In the genomic region with DNA sequence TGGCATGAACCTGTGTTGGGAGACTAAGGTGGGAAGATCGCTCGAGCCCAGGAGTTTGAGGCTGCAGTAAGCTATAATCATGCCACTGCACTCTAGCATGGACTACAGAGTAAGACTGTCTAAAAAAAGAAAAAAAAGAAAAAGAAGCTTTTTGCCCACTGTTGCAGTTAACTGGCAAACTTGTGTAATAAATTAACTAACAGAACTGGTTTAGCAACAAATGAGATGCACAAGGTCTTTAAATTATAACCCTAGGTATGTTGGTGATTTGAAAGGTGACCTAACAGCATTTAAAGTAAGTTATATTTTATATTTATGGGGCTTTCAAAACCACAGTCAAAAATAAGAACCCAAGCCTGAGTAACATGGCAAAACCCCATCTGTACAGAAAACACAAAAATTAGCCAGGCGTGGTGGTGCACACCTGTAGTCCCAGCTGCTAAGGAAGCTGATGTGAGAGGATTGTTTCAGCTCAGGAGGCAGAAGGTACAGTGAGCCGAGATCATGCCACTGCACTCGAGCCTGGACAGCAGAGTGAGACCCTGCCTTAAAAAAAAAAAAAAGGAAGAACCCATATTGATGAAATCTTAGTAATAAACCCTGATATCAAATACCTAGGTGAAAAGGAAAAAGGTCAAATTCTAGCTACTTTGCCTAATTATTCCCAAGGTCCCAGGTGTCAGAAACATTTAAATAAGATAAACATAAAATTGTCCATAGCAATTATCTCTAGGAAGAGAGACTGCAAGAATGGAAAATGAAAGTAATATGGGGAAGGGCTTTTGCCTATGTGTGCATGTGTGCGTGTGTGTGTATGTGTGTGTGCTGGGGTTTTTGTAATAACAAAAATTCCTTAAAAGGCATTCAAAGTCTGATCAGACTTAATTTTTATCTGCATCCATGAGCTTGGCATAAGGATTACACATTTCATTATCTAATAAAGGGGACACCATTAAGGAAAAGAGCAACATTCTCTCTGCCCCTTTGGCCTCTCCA, we compare ENCODE assay signal across 10 cellular contexts. TPM values are rescaled to one million over a fixed set of nuclear protein-coding genes. Genes with fewer than 3 reads are reported as not detected.
DNase-seq lines count a peak whose midpoint lies in the region; ATAC-seq and TF ChIP-seq lines count a peak whose summit lies in the region.
"Had no signal": no experiment of that assay in that cellular context is flagged by ENCODE, and none has a peak within 500 bp of the region (broad histone marks: within the 10 kb centered on the region; RNA-seq: fewer than 3 reads in every experiment).

No MANE protein-coding gene starts in this region.

- H3K9me3 ChIP-seq in BLaER1 = no peaks in the 10 kb centered on the region
- H3K9me3 ChIP-seq in T-helper 17 cell (ENCODE audit: control insufficient read depth, low read length, poor library complexity, severe bottlenecking) = no peaks in the 10 kb centered on the region
- H3K9me3 ChIP-seq in right lobe of liver = no peaks in the 10 kb centered on the region
- H3K9me3 ChIP-seq: heart right ventricle had no signal

- intact Hi-C loops in right lobe of liver (cut with DNase I) = no loop called here

- H3K4me2 ChIP-seq in BLaER1 = peak overlapping the region; percentile 8; the same call in 1 of the 2 replicates

- H3K27me3 ChIP-seq in BLaER1 (no peaks in the 10 kb centered on the region), right lobe of liver (no peaks in the 10 kb centered on the region), brain microvascular endothelial cell (replicated peaks) (no peaks in the 10 kb centered on the region)
- H3K27me3 ChIP-seq: heart right ventricle had no signal

- ATAC-seq in GM19452 (IDR thresholded peaks at IDR 0.05; ENCODE audit: unreplicated experiment) = peak; percentile 23
- no peak for ATAC-seq in T-helper 17 cell
- peak in 3 of 4 donors; percentile 36 to 52 (median 39) for ATAC-seq in right lobe of liver

- no peak overlapping the region for H3K9ac ChIP-seq in BLaER1

- peaks cover 39% of the 10 kb centered on the region for H3K4me1 Mint-ChIP-seq in T-helper 17 cell

- H3K36me3 Mint-ChIP-seq in T-helper 17 cell (ENCODE audit: low read depth) = peaks cover 5% of the 10 kb centered on the region

- H3K36me3 ChIP-seq in BLaER1 = no peaks in the 10 kb centered on the region
- no peaks in the 10 kb centered on the region for H3K36me3 ChIP-seq in right lobe of liver
- no peaks in the 10 kb centered on the region for H3K36me3 ChIP-seq in brain microvascular endothelial cell (replicated peaks)
- H3K36me3 ChIP-seq: heart right ventricle had no signal

- no peak overlapping the region for H3K4me3 ChIP-seq in BLaER1
- no peak overlapping the region for H3K4me3 ChIP-seq in right lobe of liver
- no peak overlapping the region for H3K4me3 ChIP-seq in brain microvascular endothelial cell (ENCODE audit: low read depth, low read length)
- H3K4me3 ChIP-seq: heart right ventricle had no signal

- no peaks in the 10 kb centered on the region for H3K27me3 Mint-ChIP-seq in T-helper 17 cell

- in situ Hi-C loops in brain microvascular endothelial cell (cut with HindIII; ENCODE audit: low pct_ligation_motif_present, low sequenced_read_pairs) = no loop called here

- H3K4me1 ChIP-seq in BLaER1 (peaks cover 30% of the 10 kb centered on the region), right lobe of liver (peaks cover 0 to 8% (median 0%) of the 10 kb centered on the region in 4 donors)

- no peak for DNase-seq in T-helper 17 cell
- DNase-seq in right lobe of liver = no peak
- DNase-seq in mesenteric fat pad (ENCODE audit: low spot score) = no peak
- DNase-seq in amygdala (lab: John Stamatoyannopoulos, UW) = no peak
- no peak for DNase-seq in cerebellum (ENCODE audit: low spot score)
- no peak for DNase-seq in brain microvascular endothelial cell
- DNase-seq: heart right ventricle; stimulated activated CD4-positive, alpha-beta T cell treated with anti-CD3 and anti-CD28 coated beads, Interleukin-12 subunit alpha, Interleukin-12 subunit beta, amount 100 ng/mL, for 4 hours had no signal

- no peak for TF ChIP-seq POLR2A in right lobe of liver (IDR thresholded peaks at IDR 0.05)

- no peak overlapping the region for H3K27ac ChIP-seq in BLaER1
- no peak overlapping the region for H3K27ac ChIP-seq in right lobe of liver
- no peak overlapping the region for H3K27ac ChIP-seq in brain microvascular endothelial cell

- WGBS in right lobe of liver (ENCODE audit: insufficient coverage, low coverage, low lambda C conversion rate, missing lambda C conversion rate) = 64% methylated on average over 6 of the region's 6 CpGs

- TF ChIP-seq CTCF in right lobe of liver (IDR thresholded peaks at IDR 0.05) = no peak
- TF ChIP-seq CTCF in brain microvascular endothelial cell (IDR thresholded peaks at IDR 0.05; ENCODE audit: low read depth, low read length, missing control alignments) = no peak

- no peaks in the 10 kb centered on the region for H4K20me1 ChIP-seq in BLaER1

- peak overlapping the region; percentile 99 for H3K27ac Mint-ChIP-seq in T-helper 17 cell

- H3K4me3 Mint-ChIP-seq in T-helper 17 cell = peak overlapping the region; percentile 87

RNA-seq across cellular contexts. Expression of a gene that starts 15.4 kb away (rescaled TPM):
- 100 to 1,000 TPM; 206 to 223 TPM for total RNA-seq in T-helper 17 cell
- total RNA-seq in right lobe of liver = 100 to 1,000 TPM in 1 of 6 experiments, 10 to 100 TPM in 5; 34.6 to 118 (median 47.8) TPM
- 267 TPM for total RNA-seq in mesenteric fat pad
- total RNA-seq in cerebellum = 167 TPM
